In genomic region chr11:88259431-88259830, GRCh38 we compare ENCODE assay signal across 11 cellular contexts.
"Had no signal": no experiment of that assay in that cellular context is flagged by ENCODE, and none has a peak within 500 bp of the region (broad histone marks: within the 10 kb centered on the region; RNA-seq: fewer than 3 reads in every experiment).

No MANE protein-coding gene starts in this region.

- DNase-seq: GM23248, GOT3, H7, H9, HCEC 1CT, HFFc6 had no signal

- FAIRE-seq: H1, H54 had no signal

- H3K4me1 ChIP-seq: HAP-1 had no signal

- H3K4me3 ChIP-seq: GM23248, GM23338, HAP-1 had no signal

- H2AFZ ChIP-seq: GM23248, GM23338 had no signal

- H3K4me2 ChIP-seq: GM23338 had no signal

- H3K9ac ChIP-seq: GM23248 had no signal

- H3K9me3 ChIP-seq: HAP-1 had no signal

- H3K27ac ChIP-seq: GM23248 had no signal

- H3K36me3 ChIP-seq: HAP-1 had no signal

- ATAC-seq: GM23338, HCT116 had no signal
